Comparison of ENCODE assay signal across 23 cellular contexts in the genomic region with DNA sequence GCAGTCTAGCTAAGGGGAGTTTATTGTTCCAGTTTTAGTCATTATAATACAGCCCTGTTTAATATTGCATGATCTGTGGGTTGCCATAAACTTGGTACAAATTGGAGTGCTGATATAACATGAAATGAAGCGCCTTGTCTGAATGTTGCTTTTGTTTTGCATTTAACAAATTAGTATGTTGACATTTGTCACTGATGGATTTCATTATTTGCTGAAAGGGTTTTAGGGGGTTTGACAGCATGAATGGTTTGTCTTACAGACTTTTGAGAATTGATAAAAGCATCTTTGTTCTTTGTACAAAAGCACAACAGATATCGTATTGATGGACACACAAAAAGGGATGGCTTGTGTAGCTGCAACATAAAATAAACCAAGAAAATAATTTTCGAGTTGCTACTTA.
DNase-seq lines count a peak whose midpoint lies in the region; ATAC-seq, FAIRE-seq and TF ChIP-seq lines count a peak whose summit lies in the region.
"Had no signal": no experiment of that assay in that cellular context is flagged by ENCODE, and none has a peak within 500 bp of the region (broad histone marks: within the 10 kb centered on the region; RNA-seq: fewer than 3 reads in every experiment).

No MANE protein-coding gene starts in this region.

- peaks cover 4% of the 10 kb centered on the region for H3K79me2 ChIP-seq in HepG2 (ENCODE audit: insufficient read depth, low read length)

- TF ChIP-seq CTCF in HepG2 (CRISPR knock-in tag; IDR thresholded peaks at IDR 0.05) (no peak), right lobe of liver (IDR thresholded peaks at IDR 0.05) (no peak), neural crest cell (conservative IDR thresholded peaks at IDR 0.05) (no peak)

- TF ChIP-seq EP300 in HepG2 (IDR thresholded peaks at IDR 0.05; ENCODE audit: low read depth in 2 of 2, low read length in 2 of 2): no peak; a peak in 1 of 4 replicates
- no peak for TF ChIP-seq EP300 in HepG2 (CRISPR knock-in tag; IDR thresholded peaks at IDR 0.05; ENCODE audit: borderline replicate concordance)

- POLR2A ChIA-PET in HepG2 (lab: Yijun Ruan, JAX): interaction anchor here (0.6 kb wide), 1 partner anchor 13 kb away, joined by 3 read pairs; no protein-coding TSS in a partner anchor
- POLR2A ChIA-PET in activated CD4-positive, alpha-beta T cell treated with anti-CD3 and anti-CD28 coated beads for 36 hours (lab: Charles Lee): no interaction called here

- no peak for TF ChIP-seq RAD21 in HepG2 (CRISPR knock-in tag; IDR thresholded peaks at IDR 0.05)

- H3K9me3 ChIP-seq in HepG2 (ENCODE audit: low read length) (no peaks in the 10 kb centered on the region), right lobe of liver (no peaks in the 10 kb centered on the region)
- H3K9me3 ChIP-seq: BLaER1, Caco-2, colonic mucosa, tibial nerve had no signal

- H3K9ac ChIP-seq in HepG2 (ENCODE audit: insufficient read depth, low read depth, low read length): no peak overlapping the region
- H3K9ac ChIP-seq: BLaER1 had no signal

- CTCF ChIA-PET in HepG2 (lab: Yijun Ruan, JAX; ENCODE audit: low intra/inter-chr PET ratio, low total read pairs): no interaction called here
- CTCF ChIA-PET in activated CD4-positive, alpha-beta T cell treated with anti-CD3 and anti-CD28 coated beads for 36 hours (lab: Charles Lee): interaction anchor here (1.0 kb wide), 1 partner anchor 110 kb away, joined by 3 read pairs; no protein-coding TSS in a partner anchor

- H3K27ac Mint-ChIP-seq in neural crest cell (ENCODE audit: unreplicated experiment): no peak overlapping the region
- no peak overlapping the region for H3K27ac Mint-ChIP-seq in stimulated activated naive CD8-positive, alpha-beta T cell treated with anti-CD3 and anti-CD28 coated beads, Interleukin-15, amount 100 ng/mL, for 72 hours
- H3K27ac Mint-ChIP-seq in activated CD4-positive, alpha-beta T cell treated with anti-CD3 and anti-CD28 coated beads for 36 hours: no peak overlapping the region
- H3K27ac Mint-ChIP-seq: activated naive CD4-positive, alpha-beta T cell treated with anti-CD3 and anti-CD28 coated beads, Interleukin-2, amount 50 U/mL, for 72 hours; natural killer cell treated with Interleukin-12 subunit alpha and Interleukin-12 subunit beta and Interleukin-15 and Interleukin-18, amount 100 ng/mL, for 72 hours; stimulated activated naive B cell treated with anti-CD40 and anti-IgM and Interleukin-4, amounts not matched to agents 10 μg/mL and 1 μg/mL and 100 μg/mL, for 72 hours had no signal

- WGBS in HepG2 (ENCODE audit: low lambda C conversion rate): 66% methylated on average over 3 of the region's 3 CpGs
- WGBS in right lobe of liver (ENCODE audit: insufficient coverage, low coverage, low lambda C conversion rate, missing lambda C conversion rate): 83% methylated on average over 3 of the region's 3 CpGs

- in situ Hi-C loops in HepG2 (cut with HindIII; ENCODE audit: extremely low pct_ligation_motif_present, low pct_unique_long_range_greater_than_20kb): no loop called here

- H3K36me3 ChIP-seq in HepG2 (replicated peaks in 1 of 2; ENCODE audit: control insufficient read depth in 1 of 2, insufficient read depth in 2 of 2, low read length in 2 of 2) (no peaks in the 10 kb centered on the region), right lobe of liver (no peaks in the 10 kb centered on the region)
- H3K36me3 ChIP-seq: colonic mucosa, tibial nerve, WERI-Rb-1 had no signal

- no peaks in the 10 kb centered on the region for H3K27me3 Mint-ChIP-seq in neural crest cell (ENCODE audit: low read depth)
- H3K27me3 Mint-ChIP-seq in stimulated activated naive CD8-positive, alpha-beta T cell treated with anti-CD3 and anti-CD28 coated beads, Interleukin-15, amount 100 ng/mL, for 72 hours: no peaks in the 10 kb centered on the region
- H3K27me3 Mint-ChIP-seq in activated CD4-positive, alpha-beta T cell treated with anti-CD3 and anti-CD28 coated beads for 36 hours: no peaks in the 10 kb centered on the region
- H3K27me3 Mint-ChIP-seq: natural killer cell treated with Interleukin-12 subunit alpha and Interleukin-12 subunit beta and Interleukin-15 and Interleukin-18, amount 100 ng/mL, for 72 hours; stimulated activated naive B cell treated with anti-CD40 and anti-IgM and Interleukin-4, amounts not matched to agents 10 μg/mL and 1 μg/mL and 100 μg/mL, for 72 hours had no signal

- H3K4me3 ChIP-seq in HepG2 (replicated peaks in 1 of 3; ENCODE audit: insufficient read depth in 1 of 3, low read depth in 2 of 3, low read length in 3 of 3) (no peak overlapping the region), right lobe of liver (no peak overlapping the region)
- H3K4me3 ChIP-seq: BLaER1, colonic mucosa, tibial nerve had no signal

- H3K27me3 ChIP-seq in HepG2 (ENCODE audit: control insufficient read depth in 1 of 2, insufficient read depth in 2 of 2, low read length in 2 of 2) (no peaks in the 10 kb centered on the region), right lobe of liver (no peaks in the 10 kb centered on the region)
- H3K27me3 ChIP-seq: BLaER1, colonic mucosa, tibial nerve had no signal

- H3K4me2 ChIP-seq in HepG2 (ENCODE audit: low read depth, low read length): no peak overlapping the region
- H3K4me2 ChIP-seq: BLaER1 had no signal

- H3K4me3 Mint-ChIP-seq in neural crest cell: peak overlapping the region; percentile 33
- H3K4me3 Mint-ChIP-seq in stimulated activated naive CD8-positive, alpha-beta T cell treated with anti-CD3 and anti-CD28 coated beads, Interleukin-15, amount 100 ng/mL, for 72 hours: no peak overlapping the region
- no peak overlapping the region for H3K4me3 Mint-ChIP-seq in activated CD4-positive, alpha-beta T cell treated with anti-CD3 and anti-CD28 coated beads for 36 hours
- H3K4me3 Mint-ChIP-seq: natural killer cell treated with Interleukin-12 subunit alpha and Interleukin-12 subunit beta and Interleukin-15 and Interleukin-18, amount 100 ng/mL, for 72 hours; stimulated activated naive B cell treated with anti-CD40 and anti-IgM and Interleukin-4, amounts not matched to agents 10 μg/mL and 1 μg/mL and 100 μg/mL, for 72 hours had no signal

- H3K4me1 Mint-ChIP-seq in neural crest cell: peaks cover 60% of the 10 kb centered on the region
- peaks cover 37% of the 10 kb centered on the region for H3K4me1 Mint-ChIP-seq in stimulated activated naive CD8-positive, alpha-beta T cell treated with anti-CD3 and anti-CD28 coated beads, Interleukin-15, amount 100 ng/mL, for 72 hours
- peaks cover 24% of the 10 kb centered on the region for H3K4me1 Mint-ChIP-seq in activated CD4-positive, alpha-beta T cell treated with anti-CD3 and anti-CD28 coated beads for 36 hours

- H2AFZ ChIP-seq in HepG2 (ENCODE audit: low read length): no peak overlapping the region

- H3K4me1 ChIP-seq in HepG2 (ENCODE audit: insufficient read depth, low read length) (peaks cover 89% of the 10 kb centered on the region), right lobe of liver (peaks cover 0 to 20% (median 3%) of the 10 kb centered on the region in 4 donors)
- H3K4me1 ChIP-seq: colonic mucosa had no signal

- intact Hi-C loops in HepG2 (cut with micrococcal nuclease; ENCODE audit: unreplicated experiment) (loop anchor here (5.0 to 10.0 kb wide), 2 partner anchors 47 to 120 kb away; no protein-coding TSS in a partner anchor), right lobe of liver (cut with DNase I) (no loop called here)
- intact Hi-C loops in activated CD4-positive, alpha-beta T cell treated with anti-CD3 and anti-CD28 coated beads for 36 hours (cut with DNase I, micrococcal nuclease): no loop called here

- no peaks in the 10 kb centered on the region for H4K20me1 ChIP-seq in HepG2 (ENCODE audit: insufficient read depth, low read length)
- H4K20me1 ChIP-seq: BLaER1 had no signal

- DNase-seq in HepG2 (ENCODE audit: low spot score) (peak; percentile 25), right lobe of liver (no peak), foreskin melanocyte (peak; percentile 95), neural crest cell (ENCODE audit: low read depth, low spot score) (no peak), NCI-H2171 treated with DMSO at 0.1 percent for 48 hours (lab: John Stamatoyannopoulos, UW) (no peak)
- no peak for DNase-seq in stimulated activated naive CD8-positive, alpha-beta T cell treated with anti-CD3 and anti-CD28 coated beads, Interleukin-15, amount 100 ng/mL, for 72 hours
- DNase-seq in activated CD4-positive, alpha-beta T cell treated with anti-CD3 and anti-CD28 coated beads for 36 hours: no peak
- no peak for DNase-seq in central memory CD4-positive, alpha-beta T cell
- DNase-seq: activated CD4-positive, alpha-beta T cell treated with anti-CD3 and anti-CD28 coated beads, Interleukin-2, amount 50 U/mL, for 1 hour; Caco-2; colonic mucosa; DND-41; left cardiac atrium; NCI-H1105; NCI-H2029 treated with DMSO at 0.1 percent for 48 hours; NCI-H446 treated with DMSO at 0.1 percent for 48 hours; RPMI8226; stimulated activated naive B cell treated with anti-CD40 and anti-IgM and Interleukin-4, amounts not matched to agents 10 μg/mL and 1 μg/mL and 100 μg/mL, for 72 hours; WERI-Rb-1 had no signal

- TF ChIP-seq POLR2A in HepG2 (IDR thresholded peaks at IDR 0.05; ENCODE audit: insufficient read depth in 1 of 2, low read depth in 2 of 2, low read length in 2 of 2) (no peak), right lobe of liver (IDR thresholded peaks at IDR 0.05) (no peak)

- H3K27ac ChIP-seq in HepG2 (ENCODE audit: extremely low read length, insufficient read depth, low read length): no peak overlapping the region
- H3K27ac ChIP-seq in right lobe of liver: no peak overlapping the region
- H3K27ac ChIP-seq: BLaER1, colonic mucosa, WERI-Rb-1 had no signal

- ATAC-seq in HepG2 (no peak), right lobe of liver (no peak)
- ATAC-seq in stimulated activated naive CD8-positive, alpha-beta T cell treated with anti-CD3 and anti-CD28 coated beads, Interleukin-15, amount 100 ng/mL, for 72 hours: no peak
- no peak for ATAC-seq in activated CD4-positive, alpha-beta T cell treated with anti-CD3 and anti-CD28 coated beads for 36 hours
- ATAC-seq: activated naive CD4-positive, alpha-beta T cell treated with anti-CD3 and anti-CD28 coated beads, Interleukin-2, amount 50 U/mL, for 72 hours; left cardiac atrium; natural killer cell treated with Interleukin-12 subunit alpha and Interleukin-12 subunit beta and Interleukin-15 and Interleukin-18, amount 100 ng/mL, for 72 hours; stimulated activated naive B cell treated with anti-CD40 and anti-IgM and Interleukin-4, amounts not matched to agents 10 μg/mL and 1 μg/mL and 100 μg/mL, for 72 hours had no signal

- H3K36me3 Mint-ChIP-seq in neural crest cell (ENCODE audit: low read depth): no peaks in the 10 kb centered on the region
- H3K36me3 Mint-ChIP-seq in activated CD4-positive, alpha-beta T cell treated with anti-CD3 and anti-CD28 coated beads for 36 hours (ENCODE audit: low read depth): no peaks in the 10 kb centered on the region
- H3K36me3 Mint-ChIP-seq: activated naive CD4-positive, alpha-beta T cell treated with anti-CD3 and anti-CD28 coated beads, Interleukin-2, amount 50 U/mL, for 72 hours; natural killer cell treated with Interleukin-12 subunit alpha and Interleukin-12 subunit beta and Interleukin-15 and Interleukin-18, amount 100 ng/mL, for 72 hours had no signal

- H3K9me3 Mint-ChIP-seq in neural crest cell: no peaks in the 10 kb centered on the region
- no peaks in the 10 kb centered on the region for H3K9me3 Mint-ChIP-seq in stimulated activated naive CD8-positive, alpha-beta T cell treated with anti-CD3 and anti-CD28 coated beads, Interleukin-15, amount 100 ng/mL, for 72 hours
- H3K9me3 Mint-ChIP-seq in activated CD4-positive, alpha-beta T cell treated with anti-CD3 and anti-CD28 coated beads for 36 hours (ENCODE audit: low read depth): no peaks in the 10 kb centered on the region
- H3K9me3 Mint-ChIP-seq: activated naive CD4-positive, alpha-beta T cell treated with anti-CD3 and anti-CD28 coated beads, Interleukin-2, amount 50 U/mL, for 72 hours; natural killer cell treated with Interleukin-12 subunit alpha and Interleukin-12 subunit beta and Interleukin-15 and Interleukin-18, amount 100 ng/mL, for 72 hours; stimulated activated naive B cell treated with anti-CD40 and anti-IgM and Interleukin-4, amounts not matched to agents 10 μg/mL and 1 μg/mL and 100 μg/mL, for 72 hours had no signal

- no peak for FAIRE-seq in HepG2 (lab: Jason Lieb, UNC)

- BruUV-seq in HepG2 (replicated peaks; lab: Mats Ljungman, UMichigan): no TSS peak

Comparison
In these comparisons a context has a peak if more than half of its experiments do, and no peak if none do; other contexts are left out.
1. DNase-seq: peak in HepG2 (single experiment) and foreskin melanocyte (single experiment); none in right lobe of liver (0 of 3), neural crest cell (single experiment), stimulated activated naive CD8-positive, alpha-beta T cell treated with anti-CD3 and anti-CD28 coated beads, Interleukin-15, amount 100 ng/mL, for 72 hours (0 of 2), NCI-H2171 treated with DMSO at 0.1 percent for 48 hours (single experiment), activated CD4-positive, alpha-beta T cell treated with anti-CD3 and anti-CD28 coated beads for 36 hours (single experiment) and central memory CD4-positive, alpha-beta T cell (single experiment).